Comparison of ENCODE assay signal across 12 cellular contexts in genomic region chr13:33312150-33312908, GRCh38. TPM values are rescaled to one million over a fixed set of nuclear protein-coding genes. Genes with fewer than 3 reads are reported as not detected.
DNase-seq lines count a peak whose midpoint lies in the region; ATAC-seq and TF ChIP-seq lines count a peak whose summit lies in the region.
"Had no signal": no experiment of that assay in that cellular context is flagged by ENCODE, and none has a peak within 500 bp of the region (broad histone marks: within the 10 kb centered on the region; RNA-seq: fewer than 3 reads in every experiment).

No MANE protein-coding gene starts in this region.

- H3K36me3 Mint-ChIP-seq in activated CD8-positive, alpha-beta T cell treated with anti-CD3 and anti-CD28 coated beads for 36 hours (ENCODE audit: low read depth), result no peaks in the 10 kb centered on the region
- H3K36me3 Mint-ChIP-seq in stimulated activated memory B cell treated with anti-CD40 and anti-IgM and Interleukin-4, amounts not matched to agents 10 μg/mL and 1 μg/mL and 100 μg/mL, for 72 hours, result no peaks in the 10 kb centered on the region
- peaks cover 2% of the 10 kb centered on the region for H3K36me3 Mint-ChIP-seq in T-helper 17 cell (ENCODE audit: low read depth)

- TF ChIP-seq CTCF in right atrium auricular region (IDR thresholded peaks at IDR 0.05), result peak in 1 of 2 donors; percentile 58
- TF ChIP-seq CTCF in activated CD8-positive, alpha-beta T cell treated with anti-CD3 and anti-CD28 coated beads for 36 hours (IDR thresholded peaks at IDR 0.05), result no peak

- POLR2A ChIA-PET in activated CD8-positive, alpha-beta T cell treated with anti-CD3 and anti-CD28 coated beads for 36 hours (lab: Charles Lee), result no interaction called here

- H3K4me1 Mint-ChIP-seq in activated CD8-positive, alpha-beta T cell treated with anti-CD3 and anti-CD28 coated beads for 36 hours (ENCODE audit: low read depth), result no peaks in the 10 kb centered on the region
- H3K4me1 Mint-ChIP-seq in stimulated activated memory B cell treated with anti-CD40 and anti-IgM and Interleukin-4, amounts not matched to agents 10 μg/mL and 1 μg/mL and 100 μg/mL, for 72 hours, result no peaks in the 10 kb centered on the region
- H3K4me1 Mint-ChIP-seq in T-helper 17 cell, result peaks cover 2% of the 10 kb centered on the region

- no peak overlapping the region for H3K4me3 Mint-ChIP-seq in activated CD8-positive, alpha-beta T cell treated with anti-CD3 and anti-CD28 coated beads for 36 hours
- no peak overlapping the region for H3K4me3 Mint-ChIP-seq in stimulated activated memory B cell treated with anti-CD40 and anti-IgM and Interleukin-4, amounts not matched to agents 10 μg/mL and 1 μg/mL and 100 μg/mL, for 72 hours
- no peak overlapping the region for H3K4me3 Mint-ChIP-seq in T-helper 17 cell

- H3K9me3 ChIP-seq in right atrium auricular region (no peaks in the 10 kb centered on the region), T-helper 17 cell (ENCODE audit: control insufficient read depth, low read length, poor library complexity, severe bottlenecking) (no peaks in the 10 kb centered on the region)
- H3K9me3 ChIP-seq: SJSA1 had no signal

- peaks cover 0 to 10% of the 10 kb centered on the region in 2 donors for H3K4me1 ChIP-seq in right atrium auricular region

- ATAC-seq in Right ventricle myocardium inferior (peak; percentile 35), left lobe of liver (peak; percentile 79), T-helper 17 cell (no peak)
- ATAC-seq in activated CD8-positive, alpha-beta T cell treated with anti-CD3 and anti-CD28 coated beads for 36 hours, result no peak
- no peak for ATAC-seq in stimulated activated memory B cell treated with anti-CD40 and anti-IgM and Interleukin-4, amounts not matched to agents 10 μg/mL and 1 μg/mL and 100 μg/mL, for 72 hours

- DNase-seq in Right ventricle myocardium inferior (ENCODE audit: missing footprints), result no peak
- no peak for DNase-seq in right atrium auricular region (ENCODE audit: low spot score)
- peak; percentile 41 for DNase-seq in dedifferentiated amniotic fluid mesenchymal stem cell (ENCODE audit: extremely low spot score)
- no peak for DNase-seq in left lobe of liver (ENCODE audit: low spot score)
- no peak for DNase-seq in activated CD8-positive, alpha-beta T cell treated with anti-CD3 and anti-CD28 coated beads for 36 hours
- no peak for DNase-seq in SHP77 (lab: John Stamatoyannopoulos, UW)
- DNase-seq in T-helper 17 cell, result no peak
- DNase-seq: activated T-cell treated with anti-CD3 and anti-CD28 coated beads for 4 hours had no signal

- no peak overlapping the region for H3K27ac Mint-ChIP-seq in activated CD8-positive, alpha-beta T cell treated with anti-CD3 and anti-CD28 coated beads for 36 hours
- no peak overlapping the region for H3K27ac Mint-ChIP-seq in stimulated activated memory B cell treated with anti-CD40 and anti-IgM and Interleukin-4, amounts not matched to agents 10 μg/mL and 1 μg/mL and 100 μg/mL, for 72 hours
- H3K27ac Mint-ChIP-seq in T-helper 17 cell, result no peak overlapping the region
- H3K27ac Mint-ChIP-seq: progenitor cell of endocrine pancreas had no signal

- peak overlapping the region in 1 of 2 donors; percentile 13 for H3K27ac ChIP-seq in right atrium auricular region
- H3K27ac ChIP-seq: BLaER1 treated with 17β-estradiol and CSF1 and Interleukin-3, amounts not matched to agents 10 nM and 100 nM; SJSA1 had no signal

- H3K9me3 Mint-ChIP-seq in activated CD8-positive, alpha-beta T cell treated with anti-CD3 and anti-CD28 coated beads for 36 hours, result no peaks in the 10 kb centered on the region
- peaks cover 13% of the 10 kb centered on the region for H3K9me3 Mint-ChIP-seq in stimulated activated memory B cell treated with anti-CD40 and anti-IgM and Interleukin-4, amounts not matched to agents 10 μg/mL and 1 μg/mL and 100 μg/mL, for 72 hours

- no peaks in the 10 kb centered on the region for H3K27me3 ChIP-seq in right atrium auricular region
- H3K27me3 ChIP-seq: BLaER1 treated with 17β-estradiol and CSF1 and Interleukin-3, amounts not matched to agents 10 nM and 100 nM; SJSA1 had no signal

- intact Hi-C loops in Right ventricle myocardium inferior (cut with DNase I), result no loop called here
- intact Hi-C loops in activated CD8-positive, alpha-beta T cell treated with anti-CD3 and anti-CD28 coated beads for 36 hours (cut with micrococcal nuclease), result no loop called here

- no peak overlapping the region for H3K4me3 ChIP-seq in right atrium auricular region
- H3K4me3 ChIP-seq: BLaER1 treated with 17β-estradiol and CSF1 and Interleukin-3, amounts not matched to agents 10 nM and 100 nM; SJSA1 had no signal

- H3K27me3 Mint-ChIP-seq in activated CD8-positive, alpha-beta T cell treated with anti-CD3 and anti-CD28 coated beads for 36 hours, result peaks cover 13% of the 10 kb centered on the region
- H3K27me3 Mint-ChIP-seq in stimulated activated memory B cell treated with anti-CD40 and anti-IgM and Interleukin-4, amounts not matched to agents 10 μg/mL and 1 μg/mL and 100 μg/mL, for 72 hours, result peaks cover 18% of the 10 kb centered on the region
- peaks cover 21% of the 10 kb centered on the region for H3K27me3 Mint-ChIP-seq in T-helper 17 cell

- H3K36me3 ChIP-seq in right atrium auricular region, result no peaks in the 10 kb centered on the region
- H3K36me3 ChIP-seq: BLaER1 treated with 17β-estradiol and CSF1 and Interleukin-3, amounts not matched to agents 10 nM and 100 nM; SJSA1 had no signal

- CTCF ChIA-PET in activated CD8-positive, alpha-beta T cell treated with anti-CD3 and anti-CD28 coated beads for 36 hours (lab: Charles Lee), result no interaction called here

RNA-seq across cellular contexts. Expression of gene STARD13, which starts 26.8 kb away (rescaled TPM):
- total RNA-seq in Right ventricle myocardium inferior (36.4 TPM), right atrium auricular region (10 to 100 TPM; 21.6 to 23.3 TPM), left lobe of liver (14.1 TPM), T-helper 17 cell (not detected)
- not detected for total RNA-seq in activated CD8-positive, alpha-beta T cell treated with anti-CD3 and anti-CD28 coated beads for 36 hours

Comparison
In these comparisons a context has a peak if more than half of its experiments do, and no peak if none do; other contexts are left out.
1. ATAC-seq: peak in Right ventricle myocardium inferior (single experiment) and left lobe of liver (single experiment); none in activated CD8-positive, alpha-beta T cell treated with anti-CD3 and anti-CD28 coated beads for 36 hours (single experiment), stimulated activated memory B cell treated with anti-CD40 and anti-IgM and Interleukin-4, amounts not matched to agents 10 μg/mL and 1 μg/mL and 100 μg/mL, for 72 hours (single experiment) and T-helper 17 cell (single experiment).
2. RNA of gene STARD13, which starts 26.8 kb away (total RNA-seq): 36.4 TPM in Right ventricle myocardium inferior (single experiment), 21.6 to 23.3 TPM in right atrium auricular region and 14.1 TPM in left lobe of liver (single experiment); not detected in T-helper 17 cell and not detected in activated CD8-positive, alpha-beta T cell treated with anti-CD3 and anti-CD28 coated beads for 36 hours; every median in the first group is over 10 times any median in the second.